Comparison of ENCODE assay signal across 14 cellular contexts in genomic region chr7:26372211-26372610, GRCh38.
DNase-seq lines count a peak whose midpoint lies in the region; ATAC-seq and TF ChIP-seq lines count a peak whose summit lies in the region.
"Had no signal": no experiment of that assay in that cellular context is flagged by ENCODE, and none has a peak within 500 bp of the region (broad histone marks: within the 10 kb centered on the region; RNA-seq: fewer than 3 reads in every experiment).

No MANE protein-coding gene starts in this region.

- H3K79me2 ChIP-seq in Loucy (ENCODE audit: insufficient read depth, low read length), result peaks cover 63% of the 10 kb centered on the region

- H3K4me1 ChIP-seq in Loucy (ENCODE audit: insufficient read depth, low read length, poor library complexity, severe bottlenecking), result peaks cover 61% of the 10 kb centered on the region

- TF ChIP-seq CTCF in Loucy (conservative IDR thresholded peaks at IDR 0.05; ENCODE audit: low read length) (no peak), brain (conservative IDR thresholded peaks at IDR 0.05) (no peak), nephron progenitor cell (IDR thresholded peaks at IDR 0.05) (no peak)

- ATAC-seq in stimulated activated effector memory CD8-positive, alpha-beta T cell treated with anti-CD3 and anti-CD28 coated beads, Interleukin-12 subunit alpha, Interleukin-12 subunit beta, amount 100 ng/mL, for 72 hours, result no peak
- ATAC-seq: T-cell had no signal

- no peaks in the 10 kb centered on the region for H3K9me3 ChIP-seq in Loucy (ENCODE audit: insufficient read depth, low read depth, low read length)
- H3K9me3 ChIP-seq: BLaER1 treated with 17β-estradiol and CSF1 and Interleukin-3, amounts not matched to agents 10 nM and 100 nM; SK-N-SH had no signal

- H3K27me3 ChIP-seq in Loucy (ENCODE audit: insufficient read depth, low read length, poor library complexity, severe bottlenecking), result no peaks in the 10 kb centered on the region

- H3K27me3 Mint-ChIP-seq in brain (peaks cover 4% of the 10 kb centered on the region), nephron progenitor cell (ENCODE audit: low read depth, poor library complexity) (no peaks in the 10 kb centered on the region)

- H4K20me1 ChIP-seq in Loucy (ENCODE audit: insufficient read depth, low read length, poor library complexity, severe bottlenecking), result no peaks in the 10 kb centered on the region

- H3K36me3 ChIP-seq in Loucy (ENCODE audit: insufficient read depth, low read length), result peaks cover 10% of the 10 kb centered on the region; the same call in 1 of the 2 replicates
- H3K36me3 ChIP-seq: BLaER1 treated with 17β-estradiol and CSF1 and Interleukin-3, amounts not matched to agents 10 nM and 100 nM had no signal

- no peak overlapping the region for H2AFZ ChIP-seq in Loucy (ENCODE audit: low read length)

- peak in 2 of 3 experiments; percentile 39 to 83 for DNase-seq in NCI-H1417 (lab: John Stamatoyannopoulos, UW)
- DNase-seq in NCI-H1417 treated with DMSO at 0.1 percent for 48 hours (lab: John Stamatoyannopoulos, UW), result no peak
- no peak for DNase-seq in nephron progenitor cell
- DNase-seq in CD1c-positive myeloid dendritic cell (ENCODE audit: extremely low spot score), result no peak
- DNase-seq in stimulated activated effector memory CD8-positive, alpha-beta T cell treated with anti-CD3 and anti-CD28 coated beads, Interleukin-12 subunit alpha, Interleukin-12 subunit beta, amount 100 ng/mL, for 72 hours (ENCODE audit: low spot score in 2 of 2), result no peak
- DNase-seq in AML-193 (lab: John Stamatoyannopoulos, UW), result no peak
- DNase-seq: IMR-90, NCI-H1436, NCI-H2081 treated with DMSO at 0.1 percent for 48 hours, SK-N-SH, T-cell had no signal

- H3K36me3 Mint-ChIP-seq in brain (peaks cover 5% of the 10 kb centered on the region), nephron progenitor cell (ENCODE audit: low read depth) (peaks cover 17% of the 10 kb centered on the region)
- peaks cover 86% of the 10 kb centered on the region for H3K36me3 Mint-ChIP-seq in stimulated activated effector memory CD8-positive, alpha-beta T cell treated with anti-CD3 and anti-CD28 coated beads, Interleukin-12 subunit alpha, Interleukin-12 subunit beta, amount 100 ng/mL, for 72 hours

- no peaks in the 10 kb centered on the region for H3K9me3 Mint-ChIP-seq in brain
- no peaks in the 10 kb centered on the region for H3K9me3 Mint-ChIP-seq in nephron progenitor cell
- H3K9me3 Mint-ChIP-seq in stimulated activated effector memory CD8-positive, alpha-beta T cell treated with anti-CD3 and anti-CD28 coated beads, Interleukin-12 subunit alpha, Interleukin-12 subunit beta, amount 100 ng/mL, for 72 hours, result no peaks in the 10 kb centered on the region
- H3K9me3 Mint-ChIP-seq: T-cell had no signal

- H3K4me1 Mint-ChIP-seq in brain, result peaks cover 56% of the 10 kb centered on the region
- H3K4me1 Mint-ChIP-seq in nephron progenitor cell, result peaks cover 51% of the 10 kb centered on the region
- no peaks in the 10 kb centered on the region for H3K4me1 Mint-ChIP-seq in stimulated activated effector memory CD8-positive, alpha-beta T cell treated with anti-CD3 and anti-CD28 coated beads, Interleukin-12 subunit alpha, Interleukin-12 subunit beta, amount 100 ng/mL, for 72 hours

- peak overlapping the region in 2 of 5 experiments; percentile 53 to 62 for H3K4me3 Mint-ChIP-seq in brain
- H3K4me3 Mint-ChIP-seq in nephron progenitor cell, result peak overlapping the region; percentile 91
- H3K4me3 Mint-ChIP-seq in stimulated activated effector memory CD8-positive, alpha-beta T cell treated with anti-CD3 and anti-CD28 coated beads, Interleukin-12 subunit alpha, Interleukin-12 subunit beta, amount 100 ng/mL, for 72 hours, result no peak overlapping the region
- H3K4me3 Mint-ChIP-seq: T-cell had no signal

- H3K4me3 ChIP-seq in Loucy (ENCODE audit: low read length, poor library complexity, severe bottlenecking), result peak overlapping the region; percentile 77
- H3K4me3 ChIP-seq: BLaER1 treated with 17β-estradiol and CSF1 and Interleukin-3, amounts not matched to agents 10 nM and 100 nM had no signal

- H3K9ac ChIP-seq in Loucy (ENCODE audit: low read depth, low read length, poor library complexity, severe bottlenecking), result peak overlapping the region; percentile 94
- H3K9ac ChIP-seq: BLaER1 treated with 17β-estradiol and CSF1 and Interleukin-3, amounts not matched to agents 10 nM and 100 nM; SK-N-SH had no signal

- H3K4me2 ChIP-seq in Loucy (ENCODE audit: low read depth, low read length, poor library complexity, severe bottlenecking), result peak overlapping the region; percentile 96
- H3K4me2 ChIP-seq: BLaER1 treated with 17β-estradiol and CSF1 and Interleukin-3, amounts not matched to agents 10 nM and 100 nM; SK-N-SH had no signal

- peak overlapping the region in 3 of 5 experiments; percentile 4 to 69 (median 27) for H3K27ac Mint-ChIP-seq in brain
- H3K27ac Mint-ChIP-seq in nephron progenitor cell, result peak overlapping the region; percentile 8
- H3K27ac Mint-ChIP-seq in stimulated activated effector memory CD8-positive, alpha-beta T cell treated with anti-CD3 and anti-CD28 coated beads, Interleukin-12 subunit alpha, Interleukin-12 subunit beta, amount 100 ng/mL, for 72 hours, result no peak overlapping the region
- H3K27ac Mint-ChIP-seq: T-cell had no signal

- 0 out of 2 replicates have a peak, but pooled peaks cover 2% of the 10 kb centered on the region for H3F3A ChIP-seq in Loucy (ENCODE audit: low read depth)

- H3K9me2 ChIP-seq in Loucy (replicated peaks; ENCODE audit: low read depth, low read length), result no peaks in the 10 kb centered on the region
- H3K9me2 ChIP-seq: SK-N-SH had no signal

Comparison
In these comparisons a context has a peak if more than half of its experiments do, and no peak if none do; other contexts are left out.
1. DNase-seq: peak in NCI-H1417 (2 of 3); none in NCI-H1417 treated with DMSO at 0.1 percent for 48 hours (single experiment), nephron progenitor cell (single experiment), CD1c-positive myeloid dendritic cell (single experiment), stimulated activated effector memory CD8-positive, alpha-beta T cell treated with anti-CD3 and anti-CD28 coated beads, Interleukin-12 subunit alpha, Interleukin-12 subunit beta, amount 100 ng/mL, for 72 hours (0 of 2) and AML-193 (0 of 2).